Comparison of ENCODE assay signal across 8 cellular contexts in the genomic region with DNA sequence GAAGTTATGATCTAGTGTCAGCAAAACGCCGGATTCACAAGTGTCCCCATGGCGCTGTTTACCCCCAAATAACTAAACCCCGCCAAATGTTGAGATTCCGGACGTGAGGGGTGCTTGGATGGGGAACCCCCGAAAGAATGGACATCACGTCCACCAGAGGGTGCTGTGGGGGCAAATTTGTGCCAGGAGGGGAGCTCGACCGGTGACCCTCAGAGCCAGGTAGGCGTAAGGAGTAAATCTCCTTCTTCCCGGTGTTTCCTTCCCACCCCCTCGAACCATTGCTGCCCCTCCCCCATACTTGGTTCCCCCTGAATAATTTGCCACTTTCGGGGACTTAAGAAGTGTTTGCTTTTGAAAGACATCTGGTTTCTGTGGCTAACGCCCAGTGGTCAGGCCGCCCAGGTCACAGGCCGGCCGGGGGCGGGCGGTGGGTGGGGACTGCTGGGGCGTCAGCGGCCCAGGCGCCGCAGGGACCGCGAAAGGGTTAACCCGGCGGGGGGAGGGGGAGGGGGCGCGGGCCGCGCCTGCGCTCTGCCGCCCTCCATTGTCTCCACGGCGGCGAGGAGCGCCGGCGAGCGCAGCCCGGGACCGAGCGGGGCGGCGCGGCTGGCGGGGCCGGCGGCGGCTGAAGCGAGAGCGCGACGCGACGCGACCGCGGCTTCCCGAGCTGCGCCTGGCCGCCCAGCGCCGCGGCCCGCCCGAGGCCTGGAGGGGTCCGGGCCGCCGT.
A peak's percentile ranks its signal among the peaks of the same experiment; 100 is the strongest.
DNase-seq lines count a peak whose midpoint lies in the region; ATAC-seq and TF ChIP-seq lines count a peak whose summit lies in the region.

TSS of gene ZNRF1 (plus strand) at position 544 of the 727 bp plus-strand sequence. CDS start 648 bp downstream, outside the sequence.

- H3K4me3 ChIP-seq in AG04449 (ENCODE audit: low read depth, low read length) (peak within 1 kb of the TSS; percentile 61), coronary artery (peak within 1 kb of the TSS; percentile 96)

- ATAC-seq in GM18520 (IDR thresholded peaks at IDR 0.05; ENCODE audit: unreplicated experiment): peak; percentile 63
- peak; percentile 54 for ATAC-seq in HG03066 (IDR thresholded peaks at IDR 0.05; ENCODE audit: low read depth, unreplicated experiment)

- DNase-seq in AG04449 (ENCODE audit: low read depth, low spot score) (no peak), NCI-H2227 (lab: John Stamatoyannopoulos, UW; ENCODE audit: unreplicated experiment) (peak; percentile 79), coronary artery (ENCODE audit: low spot score) (peak; percentile 86), left kidney (ENCODE audit: low read depth, low spot score) (peak; percentile 93)
- peak; percentile 88 for DNase-seq in activated CD4-positive, alpha-beta T cell treated with anti-CD3 and anti-CD28 coated beads for 48 hours
- DNase-seq in stimulated activated CD4-positive, alpha-beta T cell treated with anti-CD3 and anti-CD28 coated beads, Interleukin-2, amount 100 ng/mL, for 4 hours (ENCODE audit: low read depth): peak; percentile 74

- H3K27ac ChIP-seq in coronary artery: peak within 1 kb of the TSS; percentile 70 to 92

- TF ChIP-seq CTCF in AG04449 (IDR thresholded peaks at IDR 0.05; ENCODE audit: insufficient read depth, low read length, missing control alignments): peak; percentile 78
- TF ChIP-seq CTCF in coronary artery (IDR thresholded peaks at IDR 0.05): peak; percentile 59

- CTCF ChIA-PET in AG04449 (lab: Yijun Ruan, JAX): interaction anchor here (0.8 to 19.3 kb wide), 27 partner anchors 9 to 286 kb away, joined by 3 to 450 read pairs (median 7); partner anchors contain the start of genes LDHD and WDR59

- POLR2A ChIA-PET in AG04449 (lab: Yijun Ruan, JAX): interaction anchor here (1.0 kb wide), 1 partner anchor 110 kb away, joined by 6 read pairs; no protein-coding TSS in a partner anchor
